In the genomic region with DNA sequence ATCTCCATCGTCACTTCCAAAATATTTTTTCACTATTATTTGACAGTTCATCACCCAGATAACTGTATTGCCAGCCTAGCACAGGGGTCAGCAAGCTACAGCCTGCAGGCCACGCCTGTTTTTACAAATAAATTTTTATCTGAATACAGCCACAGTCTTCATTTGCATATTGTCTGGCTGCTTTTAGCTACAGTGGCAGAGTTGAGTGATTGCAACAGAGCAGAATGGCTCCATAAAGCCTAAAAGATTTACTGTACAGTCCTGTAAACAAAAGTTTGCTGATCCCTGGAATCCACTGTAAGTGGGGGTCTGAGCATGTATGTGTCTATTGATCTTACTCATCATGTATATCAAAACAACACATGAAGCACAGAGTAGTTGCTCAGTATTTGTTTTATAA, we compare ENCODE assay signal across 1 cellular context.
TF ChIP-seq lines count a peak whose summit lies in the region.

No MANE protein-coding gene starts in this region.

TF ChIP-seq in SK-N-SH treated with all-trans-retinoic acid at 6 μM for 48 hours, 23 proteins besides CTCF, POLR2A, EP300 and RAD21:
- TF ChIP-seq, protein P1, sequence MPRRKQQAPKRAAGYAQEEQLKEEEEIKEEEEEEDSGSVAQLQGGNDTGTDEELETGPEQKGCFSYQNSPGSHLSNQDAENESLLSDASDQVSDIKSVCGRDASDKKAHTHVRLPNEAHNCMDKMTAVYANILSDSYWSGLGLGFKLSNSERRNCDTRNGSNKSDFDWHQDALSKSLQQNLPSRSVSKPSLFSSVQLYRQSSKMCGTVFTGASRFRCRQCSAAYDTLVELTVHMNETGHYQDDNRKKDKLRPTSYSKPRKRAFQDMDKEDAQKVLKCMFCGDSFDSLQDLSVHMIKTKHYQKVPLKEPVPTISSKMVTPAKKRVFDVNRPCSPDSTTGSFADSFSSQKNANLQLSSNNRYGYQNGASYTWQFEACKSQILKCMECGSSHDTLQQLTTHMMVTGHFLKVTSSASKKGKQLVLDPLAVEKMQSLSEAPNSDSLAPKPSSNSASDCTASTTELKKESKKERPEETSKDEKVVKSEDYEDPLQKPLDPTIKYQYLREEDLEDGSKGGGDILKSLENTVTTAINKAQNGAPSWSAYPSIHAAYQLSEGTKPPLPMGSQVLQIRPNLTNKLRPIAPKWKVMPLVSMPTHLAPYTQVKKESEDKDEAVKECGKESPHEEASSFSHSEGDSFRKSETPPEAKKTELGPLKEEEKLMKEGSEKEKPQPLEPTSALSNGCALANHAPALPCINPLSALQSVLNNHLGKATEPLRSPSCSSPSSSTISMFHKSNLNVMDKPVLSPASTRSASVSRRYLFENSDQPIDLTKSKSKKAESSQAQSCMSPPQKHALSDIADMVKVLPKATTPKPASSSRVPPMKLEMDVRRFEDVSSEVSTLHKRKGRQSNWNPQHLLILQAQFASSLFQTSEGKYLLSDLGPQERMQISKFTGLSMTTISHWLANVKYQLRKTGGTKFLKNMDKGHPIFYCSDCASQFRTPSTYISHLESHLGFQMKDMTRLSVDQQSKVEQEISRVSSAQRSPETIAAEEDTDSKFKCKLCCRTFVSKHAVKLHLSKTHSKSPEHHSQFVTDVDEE (CRISPR knock-in tag; IDR thresholded peaks at IDR 0.05), result no peak
- no peak for TF ChIP-seq SNAI2 (CRISPR knock-in tag; IDR thresholded peaks at IDR 0.05)
- no peak for TF ChIP-seq ISL1 (CRISPR knock-in tag; IDR thresholded peaks at IDR 0.05)
- TF ChIP-seq ZC3H10 (CRISPR knock-in tag; IDR thresholded peaks at IDR 0.05), result no peak
- no peak for TF ChIP-seq ZFP30 (CRISPR knock-in tag; IDR thresholded peaks at IDR 0.05)
- TF ChIP-seq TOX (CRISPR knock-in tag; IDR thresholded peaks at IDR 0.05; ENCODE audit: borderline replicate concordance), result no peak
- TF ChIP-seq BACH2 (CRISPR knock-in tag; IDR thresholded peaks at IDR 0.05; ENCODE audit: borderline replicate concordance), result no peak
- TF ChIP-seq, protein P2, sequence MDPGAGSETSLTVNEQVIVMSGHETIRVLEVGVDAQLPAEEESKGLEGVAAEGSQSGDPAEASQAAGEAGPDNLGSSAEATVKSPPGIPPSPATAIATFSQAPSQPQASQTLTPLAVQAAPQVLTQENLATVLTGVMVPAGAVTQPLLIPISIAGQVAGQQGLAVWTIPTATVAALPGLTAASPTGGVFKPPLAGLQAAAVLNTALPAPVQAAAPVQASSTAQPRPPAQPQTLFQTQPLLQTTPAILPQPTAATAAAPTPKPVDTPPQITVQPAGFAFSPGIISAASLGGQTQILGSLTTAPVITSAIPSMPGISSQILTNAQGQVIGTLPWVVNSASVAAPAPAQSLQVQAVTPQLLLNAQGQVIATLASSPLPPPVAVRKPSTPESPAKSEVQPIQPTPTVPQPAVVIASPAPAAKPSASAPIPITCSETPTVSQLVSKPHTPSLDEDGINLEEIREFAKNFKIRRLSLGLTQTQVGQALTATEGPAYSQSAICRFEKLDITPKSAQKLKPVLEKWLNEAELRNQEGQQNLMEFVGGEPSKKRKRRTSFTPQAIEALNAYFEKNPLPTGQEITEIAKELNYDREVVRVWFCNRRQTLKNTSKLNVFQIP (CRISPR knock-in tag; IDR thresholded peaks at IDR 0.05; ENCODE audit: borderline replicate concordance, low read depth), result no peak
- TF ChIP-seq ZNF8 (CRISPR knock-in tag; IDR thresholded peaks at IDR 0.05), result no peak
TF ChIP-seq in SK-N-SH treated with all-trans-retinoic acid at 6 μM for 48 hours: peak in this region for 0.
